In the genomic region with DNA sequence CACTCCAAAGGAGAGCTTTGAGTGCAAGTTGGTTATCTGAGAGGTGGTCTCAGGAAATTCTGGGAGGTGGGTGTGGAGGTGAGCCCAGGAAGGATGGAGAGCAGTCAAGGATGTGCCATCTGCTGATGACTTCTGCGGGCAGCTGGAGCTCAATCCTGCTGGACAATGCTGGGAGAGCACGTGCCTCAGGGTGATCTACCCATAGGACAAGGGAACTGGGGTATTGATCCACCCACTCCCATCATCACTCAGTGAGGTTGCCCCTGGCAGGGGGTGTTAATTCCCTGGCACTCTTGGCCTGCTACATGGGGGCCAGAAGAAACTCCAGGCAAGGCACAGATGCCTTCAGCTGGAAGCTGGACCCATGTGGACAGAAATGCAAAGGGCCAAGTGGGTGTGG, we compare ENCODE assay signal across 10 cellular contexts. TPM values are rescaled to one million over a fixed set of nuclear protein-coding genes. Genes with fewer than 3 reads are reported as not detected.
A peak's percentile ranks its signal among the peaks of the same experiment; 100 is the strongest.
DNase-seq lines count a peak whose midpoint lies in the region; ATAC-seq, FAIRE-seq and TF ChIP-seq lines count a peak whose summit lies in the region.
"Had no signal": no experiment of that assay in that cellular context is flagged by ENCODE, and none has a peak within 500 bp of the region (broad histone marks: within the 10 kb centered on the region; RNA-seq: fewer than 3 reads in every experiment).

No MANE protein-coding gene starts in this region.

- TF ChIP-seq CTCF in DND-41 (IDR thresholded peaks at IDR 0.05; ENCODE audit: borderline replicate concordance, extremely low read depth, low read length, poor library complexity, severe bottlenecking) (no peak), OCI-LY3 (IDR thresholded peaks at IDR 0.05; ENCODE audit: low read depth, low read length) (no peak), glutamatergic neuron (IDR thresholded peaks at IDR 0.05; ENCODE audit: partially characterized antibody, unreplicated experiment) (peak; percentile 11), chondrocyte (IDR thresholded peaks at IDR 0.05) (no peak)

- peak overlapping the region; percentile 50; the same call in 1 of the 2 replicates for H3K4me2 ChIP-seq in DND-41 (ENCODE audit: insufficient read depth, low read length)
- H3K4me2 ChIP-seq in OCI-LY3 (ENCODE audit: low read length): no peak overlapping the region

- no peaks in the 10 kb centered on the region for H3K27me3 Mint-ChIP-seq in glutamatergic neuron (ENCODE audit: unreplicated experiment)
- H3K27me3 Mint-ChIP-seq in chondrocyte (ENCODE audit: low read depth): no peaks in the 10 kb centered on the region

- H3K4me1 ChIP-seq in DND-41 (ENCODE audit: insufficient read depth, low read length) (peaks cover 25% of the 10 kb centered on the region), OCI-LY3 (ENCODE audit: low read length) (peaks cover 15% of the 10 kb centered on the region), small intestine (ENCODE audit: control insufficient read depth in 2 of 2, insufficient read depth in 1 of 2, low read depth in 1 of 2, low read length in 1 of 2) (peaks cover 0 to 3% of the 10 kb centered on the region in 2 donors)

- H4K20me1 ChIP-seq in DND-41 (ENCODE audit: insufficient read depth, low read length): no peaks in the 10 kb centered on the region
- H4K20me1 ChIP-seq in OCI-LY3 (ENCODE audit: insufficient read depth, low read length): no peaks in the 10 kb centered on the region

- H3K36me3 ChIP-seq in DND-41 (ENCODE audit: insufficient read depth, low read length) (no peaks in the 10 kb centered on the region), OCI-LY3 (replicated peaks; ENCODE audit: low read depth, low read length) (no peaks in the 10 kb centered on the region), small intestine (ENCODE audit: control insufficient read depth in 2 of 2, insufficient read depth in 2 of 2, low read length in 2 of 2) (no peaks in the 10 kb centered on the region)

- no peak for ATAC-seq in DND-41 (ENCODE audit: insufficient read depth, low read depth)
- ATAC-seq in GM19467 (IDR thresholded peaks at IDR 0.05; ENCODE audit: unreplicated experiment): no peak

- H3K4me1 Mint-ChIP-seq in glutamatergic neuron (ENCODE audit: low read depth, unreplicated experiment): peaks cover 5% of the 10 kb centered on the region
- peaks cover 19% of the 10 kb centered on the region for H3K4me1 Mint-ChIP-seq in chondrocyte (ENCODE audit: low read depth)

- H3K4me3 Mint-ChIP-seq in glutamatergic neuron (ENCODE audit: unreplicated experiment): no peak overlapping the region
- no peak overlapping the region for H3K4me3 Mint-ChIP-seq in chondrocyte (ENCODE audit: unreplicated experiment)

- WGBS in small intestine, 3 donors: 86 to 90% (median 86%) methylated on average over 2 of the region's 2 CpGs

- H3K79me2 ChIP-seq in DND-41 (ENCODE audit: insufficient read depth, low read length) (no peaks in the 10 kb centered on the region), OCI-LY3 (ENCODE audit: low read length) (no peaks in the 10 kb centered on the region)

- no peak overlapping the region for H3K27ac Mint-ChIP-seq in glutamatergic neuron (ENCODE audit: unreplicated experiment)
- no peak overlapping the region for H3K27ac Mint-ChIP-seq in chondrocyte (ENCODE audit: unreplicated experiment)

- H3K9ac ChIP-seq in DND-41 (ENCODE audit: low read depth, low read length) (peak overlapping the region; percentile 10; the same call in 1 of the 2 replicates), OCI-LY3 (ENCODE audit: low read length) (no peak overlapping the region)

- H3K9me3 ChIP-seq in DND-41 (ENCODE audit: insufficient read depth, low read length, severe bottlenecking) (no peaks in the 10 kb centered on the region), OCI-LY3 (ENCODE audit: insufficient read depth, low read length) (peaks cover 9% of the 10 kb centered on the region), small intestine (ENCODE audit: control insufficient read depth, low read depth) (no peaks in the 10 kb centered on the region)

- H3K27ac ChIP-seq in DND-41 (ENCODE audit: low read length): peak overlapping the region; percentile 94
- H3K27ac ChIP-seq in OCI-LY3 (ENCODE audit: low read length): no peak overlapping the region
- H3K27ac ChIP-seq in small intestine (ENCODE audit: low read depth in 1 of 2, low read length in 1 of 2): peak overlapping the region; percentile 68 to 83

- no peak overlapping the region; a peak in 1 of 4 replicates for H3K4me3 ChIP-seq in DND-41 (ENCODE audit: low read depth in 1 of 2, low read length in 2 of 2)
- H3K4me3 ChIP-seq in OCI-LY3 (ENCODE audit: low read length): no peak overlapping the region
- H3K4me3 ChIP-seq in small intestine (ENCODE audit: low read depth in 1 of 2, low read length in 2 of 2): no peak overlapping the region

- FAIRE-seq in small intestine (lab: Jason Lieb, UNC): no peak
- FAIRE-seq: GM12892 had no signal

- peaks cover 10% of the 10 kb centered on the region for H3K9me3 Mint-ChIP-seq in glutamatergic neuron (ENCODE audit: unreplicated experiment)
- H3K9me3 Mint-ChIP-seq in chondrocyte (ENCODE audit: low read depth): peaks cover 7% of the 10 kb centered on the region

- H2AFZ ChIP-seq in DND-41 (ENCODE audit: low read depth, low read length) (peak overlapping the region; percentile 83), OCI-LY3 (ENCODE audit: low read depth, low read length) (0 out of 2 replicates have a peak overlapping the region, but pooled peaks have one; percentile 71)

- H3K27me3 ChIP-seq in DND-41 (ENCODE audit: insufficient read depth, low read length, poor library complexity) (peaks cover 5% of the 10 kb centered on the region), OCI-LY3 (ENCODE audit: low read depth, low read length) (peaks cover 60% of the 10 kb centered on the region), small intestine (ENCODE audit: control insufficient read depth in 2 of 2, insufficient read depth in 2 of 2, low read length in 2 of 2) (no peaks in the 10 kb centered on the region)

- DNase-seq in DND-41: no peak
- DNase-seq in glutamatergic neuron: no peak
- no peak for DNase-seq in small intestine
- DNase-seq in chondrocyte (ENCODE audit: low spot score): no peak
- no peak for DNase-seq in NCI-H2171 (lab: John Stamatoyannopoulos, UW)
- no peak for DNase-seq in H4 (ENCODE audit: low spot score)
- DNase-seq: NCI-H510A treated with DMSO at 0.1 percent for 48 hours had no signal

- no peaks in the 10 kb centered on the region for H3K36me3 Mint-ChIP-seq in glutamatergic neuron (ENCODE audit: unreplicated experiment)
- H3K36me3 Mint-ChIP-seq in chondrocyte (ENCODE audit: low read depth): peaks cover 2% of the 10 kb centered on the region

RNA-seq across cellular contexts. Expression of a gene that starts 7.1 kb away (rescaled TPM):
- total RNA-seq in glutamatergic neuron (ENCODE audit: unreplicated experiment): not detected
- polyA plus RNA-seq in small intestine: 1 to 10 TPM in 2 of 3 donors, under 1 TPM in 1; 0.45 to 2.7 (median 2.7) TPM
- not detected in 3 replicates for total RNA-seq in chondrocyte
- not detected in 2 replicates for total RNA-seq in H4 (2014; rRNA removed; shearing (Covaris generic))
